ENCODE assay signal across 8 cellular contexts in the genomic region with DNA sequence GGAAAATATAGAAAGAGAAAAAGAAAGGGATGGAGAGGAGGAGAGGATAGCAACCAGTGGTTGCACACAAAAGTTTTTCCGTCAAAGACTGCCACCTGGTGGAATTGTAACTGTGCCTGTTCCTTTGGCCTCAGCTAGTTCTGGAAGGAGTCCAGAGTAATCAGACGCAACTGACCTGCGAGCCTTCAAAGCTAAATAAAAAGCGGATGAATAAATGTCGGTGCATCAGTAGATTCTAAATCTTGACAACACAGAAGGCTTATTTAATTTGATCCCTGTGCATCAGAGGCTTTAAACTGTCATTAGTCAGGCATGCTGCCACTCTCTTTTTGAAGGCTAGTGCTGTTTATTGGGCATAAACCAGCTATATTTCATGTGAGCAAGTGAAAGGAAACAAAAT.
A peak's percentile ranks its signal among the peaks of the same experiment; 100 is the strongest.
DNase-seq lines count a peak whose midpoint lies in the region; ATAC-seq, FAIRE-seq and TF ChIP-seq lines count a peak whose summit lies in the region.

No MANE protein-coding gene starts in this region.

- H3K4me3 ChIP-seq in OCI-LY7 (ENCODE audit: low read depth, low read length, poor library complexity, severe bottlenecking), result no peak overlapping the region
- no peak overlapping the region for H3K4me3 ChIP-seq in keratinocyte (ENCODE audit: control insufficient read depth in 2 of 3, extremely low read depth in 1 of 3, insufficient read depth in 2 of 3, low read depth in 1 of 3, low read length in 3 of 3)

- intact Hi-C loops in OCI-LY7 (cut with micrococcal nuclease; ENCODE audit: unreplicated experiment), result loop anchor here (10.0 kb wide), 1 partner anchor 1127 kb away; no protein-coding TSS in a partner anchor

- POLR2A ChIA-PET in OCI-LY7 (lab: Charles Lee), result no interaction called here

- H3K36me3 ChIP-seq in OCI-LY7 (ENCODE audit: insufficient read depth, low read length) (no peaks in the 10 kb centered on the region), keratinocyte (ENCODE audit: control insufficient read depth in 2 of 2, extremely low read depth in 1 of 2, insufficient read depth in 2 of 2, low read length in 2 of 2) (no peaks in the 10 kb centered on the region)

- no peaks in the 10 kb centered on the region for H3K27me3 ChIP-seq in keratinocyte (ENCODE audit: control insufficient read depth, extremely low read depth, insufficient read depth, low read length)

- ATAC-seq in GM21723 (IDR thresholded peaks at IDR 0.05; ENCODE audit: unreplicated experiment), result peak; percentile 85
- ATAC-seq in stimulated activated naive B cell treated with anti-CD40 and anti-IgM and Interleukin-4, amounts not matched to agents 10 μg/mL and 1 μg/mL and 100 μg/mL, for 72 hours (replicated peaks), result peak; percentile 79 to 83

- TF ChIP-seq CTCF in OCI-LY7 (conservative IDR thresholded peaks at IDR 0.05; ENCODE audit: low read length) (peak; percentile 84), keratinocyte (optimal IDR thresholded peaks at IDR 0.05 in 1 of 3, IDR thresholded peaks at IDR 0.05 in 1 of 3, conservative IDR thresholded peaks at IDR 0.05 in 1 of 3; ENCODE audit: extremely low read depth in 1 of 3, insufficient read depth in 2 of 3, low read length in 3 of 3) (peak; percentile 63 to 77 (median 75))

- no TSS peak for BruUV-seq in OCI-LY7 (replicated peaks; lab: Mats Ljungman, UMichigan)

- H3K79me2 ChIP-seq in OCI-LY7 (ENCODE audit: insufficient read depth, low read depth, low read length) (no peaks in the 10 kb centered on the region), keratinocyte (ENCODE audit: control insufficient read depth, insufficient read depth, low read length) (no peaks in the 10 kb centered on the region)

- H3K27ac ChIP-seq in OCI-LY7 (ENCODE audit: low read depth, low read length, poor library complexity, severe bottlenecking) (no peak overlapping the region), keratinocyte (ENCODE audit: control insufficient read depth, insufficient read depth, low read length) (no peak overlapping the region)

- no peak overlapping the region for H3K27ac Mint-ChIP-seq in stimulated activated naive B cell treated with anti-CD40 and anti-IgM and Interleukin-4, amounts not matched to agents 10 μg/mL and 1 μg/mL and 100 μg/mL, for 72 hours

- no peak overlapping the region for H3K4me2 ChIP-seq in OCI-LY7 (ENCODE audit: low read length)
- no peak overlapping the region for H3K4me2 ChIP-seq in keratinocyte (ENCODE audit: control insufficient read depth, extremely low read depth, insufficient read depth, low read depth, low read length)

- H3K9me2 ChIP-seq in OCI-LY7 (ENCODE audit: insufficient read depth, low read length), result no peaks in the 10 kb centered on the region

- dilution Hi-C loops in keratinocyte (cut with MboI; ENCODE audit: extremely low pct_ligation_motif_present, low sequenced_read_pairs), result no loop called here

- CTCF ChIA-PET in OCI-LY7 (lab: Charles Lee; ENCODE audit: unreplicated experiment), result no interaction called here

- H2AFZ ChIP-seq in OCI-LY7 (ENCODE audit: low read length) (no peak overlapping the region), keratinocyte (ENCODE audit: control insufficient read depth, low read length) (no peak overlapping the region)

- no peak overlapping the region for H3K4me3 Mint-ChIP-seq in stimulated activated naive B cell treated with anti-CD40 and anti-IgM and Interleukin-4, amounts not matched to agents 10 μg/mL and 1 μg/mL and 100 μg/mL, for 72 hours

- H3K4me1 ChIP-seq in OCI-LY7 (ENCODE audit: insufficient read depth, low read length, poor library complexity, severe bottlenecking), result no peaks in the 10 kb centered on the region
- H3K4me1 ChIP-seq in keratinocyte (ENCODE audit: control insufficient read depth, extremely low read depth, insufficient read depth, low read length), result no peaks in the 10 kb centered on the region

- DNase-seq in SIG-M5 treated with dmso at 0.1 percent for 504 hours (lab: John Stamatoyannopoulos, UW; ENCODE audit: unreplicated experiment), result peak; percentile 10
- no peak for DNase-seq in SIG-M5 (lab: John Stamatoyannopoulos, UW)
- DNase-seq in KBM-7, result peak; percentile 54
- peak; percentile 42 for DNase-seq in OCI-LY7 (ENCODE audit: low spot score)
- DNase-seq in astrocyte of the hippocampus (ENCODE audit: low read depth, low spot score), result peak; percentile 70
- DNase-seq in keratinocyte (ENCODE audit: low read depth, low spot score), result no peak
- DNase-seq in stimulated activated naive B cell treated with anti-CD40 and anti-IgM and Interleukin-4, amounts not matched to agents 10 μg/mL and 1 μg/mL and 100 μg/mL, for 72 hours, result peak; percentile 9

- H3K27me3 Mint-ChIP-seq in stimulated activated naive B cell treated with anti-CD40 and anti-IgM and Interleukin-4, amounts not matched to agents 10 μg/mL and 1 μg/mL and 100 μg/mL, for 72 hours, result no peaks in the 10 kb centered on the region

- no peaks in the 10 kb centered on the region for H3K9me3 Mint-ChIP-seq in stimulated activated naive B cell treated with anti-CD40 and anti-IgM and Interleukin-4, amounts not matched to agents 10 μg/mL and 1 μg/mL and 100 μg/mL, for 72 hours

- no peak for FAIRE-seq in keratinocyte (lab: Jason Lieb, UNC)

- in situ Hi-C loops in KBM-7 (cut with MboI; ENCODE audit: low pct_unique_long_range_greater_than_20kb, low sequenced_read_pairs), result no loop called here

- H3K4me1 Mint-ChIP-seq in stimulated activated naive B cell treated with anti-CD40 and anti-IgM and Interleukin-4, amounts not matched to agents 10 μg/mL and 1 μg/mL and 100 μg/mL, for 72 hours, result no peaks in the 10 kb centered on the region

- H3K9me3 ChIP-seq in OCI-LY7 (ENCODE audit: low read length), result no peaks in the 10 kb centered on the region
- H3K9me3 ChIP-seq in keratinocyte (ENCODE audit: control insufficient read depth, low read depth, low read length), result no peaks in the 10 kb centered on the region

- no peaks in the 10 kb centered on the region for H3K36me3 Mint-ChIP-seq in stimulated activated naive B cell treated with anti-CD40 and anti-IgM and Interleukin-4, amounts not matched to agents 10 μg/mL and 1 μg/mL and 100 μg/mL, for 72 hours

- H3K9ac ChIP-seq in keratinocyte (ENCODE audit: control insufficient read depth, extremely low read depth, insufficient read depth, low read length), result no peak overlapping the region

- no peaks in the 10 kb centered on the region for H3K9me1 ChIP-seq in keratinocyte (ENCODE audit: control insufficient read depth, extremely low read depth, insufficient read depth, low read length)

- H4K20me1 ChIP-seq in OCI-LY7 (ENCODE audit: insufficient read depth, low read length) (no peaks in the 10 kb centered on the region), keratinocyte (ENCODE audit: control insufficient read depth, extremely low read depth, insufficient read depth, low read length) (no peaks in the 10 kb centered on the region)

Comparison
In these comparisons a context has a peak if more than half of its experiments do, and no peak if none do; other contexts are left out.
1. DNase-seq: peak in SIG-M5 treated with dmso at 0.1 percent for 504 hours (single experiment), KBM-7 (single experiment), OCI-LY7 (single experiment), astrocyte of the hippocampus (single experiment) and stimulated activated naive B cell treated with anti-CD40 and anti-IgM and Interleukin-4, amounts not matched to agents 10 μg/mL and 1 μg/mL and 100 μg/mL, for 72 hours (single experiment); none in SIG-M5 (single experiment) and keratinocyte (single experiment).